Comparison of ENCODE assay signal across 3 cellular contexts in the genomic region with DNA sequence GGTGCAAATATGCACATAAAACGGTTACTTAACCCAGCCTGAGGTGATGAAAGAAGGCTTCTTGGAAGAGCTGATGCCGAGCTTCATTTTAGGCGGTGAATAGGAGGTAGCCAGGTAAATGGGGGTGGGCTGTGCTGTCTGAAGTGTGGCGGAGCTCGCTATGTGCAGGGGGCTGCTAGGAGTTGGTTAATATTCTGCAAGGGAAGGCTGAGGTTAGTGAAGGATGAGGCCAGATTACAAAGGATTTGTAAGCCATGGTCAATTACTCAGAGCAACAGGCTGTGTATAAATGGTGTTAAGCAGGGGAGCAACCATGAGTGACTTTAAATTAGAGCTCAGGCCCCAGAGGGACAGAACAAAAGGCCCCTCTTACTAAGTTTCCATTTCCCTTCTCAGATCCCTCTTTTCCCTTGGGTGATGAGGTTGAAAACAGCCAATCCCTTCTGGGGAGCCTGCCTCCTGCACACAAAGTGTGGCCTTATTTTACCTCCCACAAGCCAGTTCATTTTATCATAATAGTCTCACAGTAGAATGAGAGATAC.
TF ChIP-seq lines count a peak whose summit lies in the region.

No MANE protein-coding gene starts in this region.

TF ChIP-seq in SK-N-SH treated with all-trans-retinoic acid at 6 μM for 48 hours, 23 proteins besides CTCF, POLR2A, EP300 and RAD21:
- TF ChIP-seq, protein P1, sequence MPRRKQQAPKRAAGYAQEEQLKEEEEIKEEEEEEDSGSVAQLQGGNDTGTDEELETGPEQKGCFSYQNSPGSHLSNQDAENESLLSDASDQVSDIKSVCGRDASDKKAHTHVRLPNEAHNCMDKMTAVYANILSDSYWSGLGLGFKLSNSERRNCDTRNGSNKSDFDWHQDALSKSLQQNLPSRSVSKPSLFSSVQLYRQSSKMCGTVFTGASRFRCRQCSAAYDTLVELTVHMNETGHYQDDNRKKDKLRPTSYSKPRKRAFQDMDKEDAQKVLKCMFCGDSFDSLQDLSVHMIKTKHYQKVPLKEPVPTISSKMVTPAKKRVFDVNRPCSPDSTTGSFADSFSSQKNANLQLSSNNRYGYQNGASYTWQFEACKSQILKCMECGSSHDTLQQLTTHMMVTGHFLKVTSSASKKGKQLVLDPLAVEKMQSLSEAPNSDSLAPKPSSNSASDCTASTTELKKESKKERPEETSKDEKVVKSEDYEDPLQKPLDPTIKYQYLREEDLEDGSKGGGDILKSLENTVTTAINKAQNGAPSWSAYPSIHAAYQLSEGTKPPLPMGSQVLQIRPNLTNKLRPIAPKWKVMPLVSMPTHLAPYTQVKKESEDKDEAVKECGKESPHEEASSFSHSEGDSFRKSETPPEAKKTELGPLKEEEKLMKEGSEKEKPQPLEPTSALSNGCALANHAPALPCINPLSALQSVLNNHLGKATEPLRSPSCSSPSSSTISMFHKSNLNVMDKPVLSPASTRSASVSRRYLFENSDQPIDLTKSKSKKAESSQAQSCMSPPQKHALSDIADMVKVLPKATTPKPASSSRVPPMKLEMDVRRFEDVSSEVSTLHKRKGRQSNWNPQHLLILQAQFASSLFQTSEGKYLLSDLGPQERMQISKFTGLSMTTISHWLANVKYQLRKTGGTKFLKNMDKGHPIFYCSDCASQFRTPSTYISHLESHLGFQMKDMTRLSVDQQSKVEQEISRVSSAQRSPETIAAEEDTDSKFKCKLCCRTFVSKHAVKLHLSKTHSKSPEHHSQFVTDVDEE (CRISPR knock-in tag; IDR thresholded peaks at IDR 0.05) = no peak
- TF ChIP-seq POU6F1 (CRISPR knock-in tag; IDR thresholded peaks at IDR 0.05; ENCODE audit: borderline replicate concordance, low read depth) (no peak), ARNTL (CRISPR knock-in tag; IDR thresholded peaks at IDR 0.05; ENCODE audit: borderline replicate concordance, low read depth) (no peak), SNAI2 (CRISPR knock-in tag; IDR thresholded peaks at IDR 0.05) (no peak), ZFP30 (CRISPR knock-in tag; IDR thresholded peaks at IDR 0.05) (no peak)

TF ChIP-seq in SK-N-SH, 30 proteins besides CTCF, POLR2A, EP300 and RAD21:
- TF ChIP-seq SMC3 (IDR thresholded peaks at IDR 0.05; ENCODE audit: low read depth, low read length) (no peak), PBX3 (IDR thresholded peaks at IDR 0.05) (no peak), RFX5 (IDR thresholded peaks at IDR 0.05; ENCODE audit: low read length) (no peak), JUND (IDR thresholded peaks at IDR 0.05) (no peak), USF2 (IDR thresholded peaks at IDR 0.05; ENCODE audit: borderline replicate concordance, low read depth, low read length) (no peak), FOSL2 (IDR thresholded peaks at IDR 0.05; ENCODE audit: borderline replicate concordance, low read depth) (no peak), SIN3A (IDR thresholded peaks at IDR 0.05; ENCODE audit: borderline replicate concordance, low read depth, low read length) (no peak), YY1 (IDR thresholded peaks at IDR 0.05; ENCODE audit: low read depth) (no peak), TAF1 (IDR thresholded peaks at IDR 0.05; ENCODE audit: borderline replicate concordance, low read depth, low read length) (no peak), EZH2phosphoT487 (IDR thresholded peaks at IDR 0.05; ENCODE audit: borderline replicate concordance, low read depth) (no peak)
- TF ChIP-seq, protein P2, sequence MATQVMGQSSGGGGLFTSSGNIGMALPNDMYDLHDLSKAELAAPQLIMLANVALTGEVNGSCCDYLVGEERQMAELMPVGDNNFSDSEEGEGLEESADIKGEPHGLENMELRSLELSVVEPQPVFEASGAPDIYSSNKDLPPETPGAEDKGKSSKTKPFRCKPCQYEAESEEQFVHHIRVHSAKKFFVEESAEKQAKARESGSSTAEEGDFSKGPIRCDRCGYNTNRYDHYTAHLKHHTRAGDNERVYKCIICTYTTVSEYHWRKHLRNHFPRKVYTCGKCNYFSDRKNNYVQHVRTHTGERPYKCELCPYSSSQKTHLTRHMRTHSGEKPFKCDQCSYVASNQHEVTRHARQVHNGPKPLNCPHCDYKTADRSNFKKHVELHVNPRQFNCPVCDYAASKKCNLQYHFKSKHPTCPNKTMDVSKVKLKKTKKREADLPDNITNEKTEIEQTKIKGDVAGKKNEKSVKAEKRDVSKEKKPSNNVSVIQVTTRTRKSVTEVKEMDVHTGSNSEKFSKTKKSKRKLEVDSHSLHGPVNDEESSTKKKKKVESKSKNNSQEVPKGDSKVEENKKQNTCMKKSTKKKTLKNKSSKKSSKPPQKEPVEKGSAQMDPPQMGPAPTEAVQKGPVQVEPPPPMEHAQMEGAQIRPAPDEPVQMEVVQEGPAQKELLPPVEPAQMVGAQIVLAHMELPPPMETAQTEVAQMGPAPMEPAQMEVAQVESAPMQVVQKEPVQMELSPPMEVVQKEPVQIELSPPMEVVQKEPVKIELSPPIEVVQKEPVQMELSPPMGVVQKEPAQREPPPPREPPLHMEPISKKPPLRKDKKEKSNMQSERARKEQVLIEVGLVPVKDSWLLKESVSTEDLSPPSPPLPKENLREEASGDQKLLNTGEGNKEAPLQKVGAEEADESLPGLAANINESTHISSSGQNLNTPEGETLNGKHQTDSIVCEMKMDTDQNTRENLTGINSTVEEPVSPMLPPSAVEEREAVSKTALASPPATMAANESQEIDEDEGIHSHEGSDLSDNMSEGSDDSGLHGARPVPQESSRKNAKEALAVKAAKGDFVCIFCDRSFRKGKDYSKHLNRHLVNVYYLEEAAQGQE (IDR thresholded peaks at IDR 0.05; ENCODE audit: low read depth, low read length) = no peak
- TF ChIP-seq, protein P3, sequence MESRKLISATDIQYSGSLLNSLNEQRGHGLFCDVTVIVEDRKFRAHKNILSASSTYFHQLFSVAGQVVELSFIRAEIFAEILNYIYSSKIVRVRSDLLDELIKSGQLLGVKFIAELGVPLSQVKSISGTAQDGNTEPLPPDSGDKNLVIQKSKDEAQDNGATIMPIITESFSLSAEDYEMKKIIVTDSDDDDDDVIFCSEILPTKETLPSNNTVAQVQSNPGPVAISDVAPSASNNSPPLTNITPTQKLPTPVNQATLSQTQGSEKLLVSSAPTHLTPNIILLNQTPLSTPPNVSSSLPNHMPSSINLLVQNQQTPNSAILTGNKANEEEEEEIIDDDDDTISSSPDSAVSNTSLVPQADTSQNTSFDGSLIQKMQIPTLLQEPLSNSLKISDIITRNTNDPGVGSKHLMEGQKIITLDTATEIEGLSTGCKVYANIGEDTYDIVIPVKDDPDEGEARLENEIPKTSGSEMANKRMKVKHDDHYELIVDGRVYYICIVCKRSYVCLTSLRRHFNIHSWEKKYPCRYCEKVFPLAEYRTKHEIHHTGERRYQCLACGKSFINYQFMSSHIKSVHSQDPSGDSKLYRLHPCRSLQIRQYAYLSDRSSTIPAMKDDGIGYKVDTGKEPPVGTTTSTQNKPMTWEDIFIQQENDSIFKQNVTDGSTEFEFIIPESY (IDR thresholded peaks at IDR 0.05; ENCODE audit: borderline replicate concordance, low read depth) = no peak

TF ChIP-seq in H1, 55 proteins besides CTCF, POLR2A, EP300 and RAD21 (continues in another document):
- TF ChIP-seq PHF8 (conservative IDR thresholded peaks at IDR 0.05; ENCODE audit: low read depth, low read length) (no peak), TCF12 (IDR thresholded peaks at IDR 0.05; ENCODE audit: low read depth, low read length) (no peak), SIX5 (IDR thresholded peaks at IDR 0.05; ENCODE audit: low read depth, low read length) (no peak), HDAC2 (IDR thresholded peaks at IDR 0.05; ENCODE audit: borderline replicate concordance in 1 of 2, low read depth in 2 of 2, low read length in 2 of 2) (no peak), CEBPB (IDR thresholded peaks at IDR 0.05; ENCODE audit: low read depth, low read length) (no peak), ATF3 (IDR thresholded peaks at IDR 0.05; ENCODE audit: insufficient read depth, low read depth, low read length) (no peak), CHD7 (IDR thresholded peaks at IDR 0.05; ENCODE audit: insufficient replicate concordance, low read length) (no peak), EZH2 (IDR thresholded peaks at IDR 0.05; ENCODE audit: low read depth, low read length, severe bottlenecking) (no peak), CBX8 (IDR thresholded peaks at IDR 0.05; ENCODE audit: borderline replicate concordance, low read depth, low read length) (no peak), GABPA (IDR thresholded peaks at IDR 0.05; ENCODE audit: borderline replicate concordance, insufficient read depth, low read length) (no peak), SP2 (IDR thresholded peaks at IDR 0.05; ENCODE audit: low read length) (no peak), MAFK (IDR thresholded peaks at IDR 0.05; ENCODE audit: low read depth, low read length) (no peak), SP4 (IDR thresholded peaks at IDR 0.05; ENCODE audit: low read length) (no peak), NANOG (IDR thresholded peaks at IDR 0.05; ENCODE audit: insufficient read depth, low read depth, low read length, poor library complexity, severe bottlenecking) (no peak), TAF1 (IDR thresholded peaks at IDR 0.05; ENCODE audit: low read depth, low read length) (no peak), POLR2AphosphoS5 (IDR thresholded peaks at IDR 0.05; ENCODE audit: low read depth, low read length) (no peak)
- TF ChIP-seq, protein P4, sequence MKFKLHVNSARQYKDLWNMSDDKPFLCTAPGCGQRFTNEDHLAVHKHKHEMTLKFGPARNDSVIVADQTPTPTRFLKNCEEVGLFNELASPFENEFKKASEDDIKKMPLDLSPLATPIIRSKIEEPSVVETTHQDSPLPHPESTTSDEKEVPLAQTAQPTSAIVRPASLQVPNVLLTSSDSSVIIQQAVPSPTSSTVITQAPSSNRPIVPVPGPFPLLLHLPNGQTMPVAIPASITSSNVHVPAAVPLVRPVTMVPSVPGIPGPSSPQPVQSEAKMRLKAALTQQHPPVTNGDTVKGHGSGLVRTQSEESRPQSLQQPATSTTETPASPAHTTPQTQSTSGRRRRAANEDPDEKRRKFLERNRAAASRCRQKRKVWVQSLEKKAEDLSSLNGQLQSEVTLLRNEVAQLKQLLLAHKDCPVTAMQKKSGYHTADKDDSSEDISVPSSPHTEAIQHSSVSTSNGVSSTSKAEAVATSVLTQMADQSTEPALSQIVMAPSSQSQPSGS (IDR thresholded peaks at IDR 0.05; ENCODE audit: low read length) = no peak
